Comparison of ENCODE assay signal across 8 cellular contexts in genomic region chr11:69918938-69919650, GRCh38.
A peak's percentile ranks its signal among the peaks of the same experiment; 100 is the strongest.
DNase-seq lines count a peak whose midpoint lies in the region; ATAC-seq and TF ChIP-seq lines count a peak whose summit lies in the region.

No MANE protein-coding gene starts in this region.

- H3K4me3 Mint-ChIP-seq in Calu3 (ENCODE audit: low read depth, unreplicated experiment) = no peak overlapping the region

- ATAC-seq in right cardiac atrium (peak; percentile 76), gastrocnemius medialis (peak; percentile 19 to 53), HG03439 (IDR thresholded peaks at IDR 0.05; ENCODE audit: unreplicated experiment) (no peak)

- BruUV-seq in Calu3 (replicated peaks; lab: Mats Ljungman, UMichigan) = no TSS peak

- in situ Hi-C loops in KBM-7 (cut with MboI; ENCODE audit: low pct_unique_long_range_greater_than_20kb, low sequenced_read_pairs) = loop anchor here (25.0 kb wide), 1 partner anchor 518 kb away; no protein-coding TSS in a partner anchor
- in situ Hi-C loops in gastrocnemius medialis (cut with MboI; ENCODE audit: low sequenced_read_pairs in 4 of 4) = loop anchor here in 2 of 4 donors (5.0 kb wide), 1 partner anchor 278 kb away; no protein-coding TSS in a partner anchor

- H3K27me3 ChIP-seq in right cardiac atrium (ENCODE audit: control insufficient read depth, insufficient read depth) (no peaks in the 10 kb centered on the region), gastrocnemius medialis (peaks cover 0 to 14% (median 0%) of the 10 kb centered on the region in 3 donors)

- WGBS in right cardiac atrium = 32% methylated on average over 32 of the region's 32 CpGs

- intact Hi-C loops in Calu3 (cut with micrococcal nuclease; ENCODE audit: unreplicated experiment) (no loop called here), right cardiac atrium (cut with DNase I) (loop anchor here (2.0 to 5.0 kb wide), 3 partner anchors 273 to 278 kb away; no protein-coding TSS in a partner anchor), gastrocnemius medialis (cut with DNase I; ENCODE audit: low total_unique reads) (loop anchor here (1.0 to 10.0 kb wide), 2 partner anchors 176 to 277 kb away; no protein-coding TSS in a partner anchor)

- H3K9me3 ChIP-seq in right cardiac atrium (ENCODE audit: control insufficient read depth, low read length) (no peaks in the 10 kb centered on the region), gastrocnemius medialis (no peaks in the 10 kb centered on the region)

- no peak for TF ChIP-seq POLR2A in gastrocnemius medialis (IDR thresholded peaks at IDR 0.05)

- TF ChIP-seq CTCF in Calu3 (IDR thresholded peaks at IDR 0.05; ENCODE audit: unreplicated experiment) (peak; percentile 96), gastrocnemius medialis (IDR thresholded peaks at IDR 0.05 in 4 of 5, conservative IDR thresholded peaks at IDR 0.05 in 1 of 5) (peak; percentile 77 to 91 (median 84))

- DNase-seq in Calu3 = peak; percentile 92
- peak; percentile 73 for DNase-seq in KBM-7
- DNase-seq in T-helper 1 cell = peak; percentile 30 to 60 (median 51)
- peak; percentile 41 for DNase-seq in amniotic epithelial cell (ENCODE audit: low read depth)
- peak; percentile 87 to 94 (median 94) for DNase-seq in right cardiac atrium
- DNase-seq in gastrocnemius medialis = peak; percentile 21 to 33
- no peak for DNase-seq in NCI-H146 (lab: John Stamatoyannopoulos, UW)

- H3K4me1 ChIP-seq in right cardiac atrium (ENCODE audit: control insufficient read depth, insufficient read depth, low read length) = no peaks in the 10 kb centered on the region
- peaks cover 11 to 16% of the 10 kb centered on the region in 2 donors for H3K4me1 ChIP-seq in gastrocnemius medialis

- no peaks in the 10 kb centered on the region for H3K36me3 ChIP-seq in gastrocnemius medialis

- no peaks in the 10 kb centered on the region for H3K9me3 Mint-ChIP-seq in Calu3 (ENCODE audit: low read depth, unreplicated experiment)

- H3K27ac Mint-ChIP-seq in Calu3 (ENCODE audit: unreplicated experiment) = peak overlapping the region; percentile 14

- CTCF ChIA-PET in Calu3 (lab: Charles Lee) = interaction anchor here (0.8 to 1.1 kb wide), 3 partner anchors 74 to 277 kb away, joined by 3 to 5 read pairs (median 3); no protein-coding TSS in a partner anchor

- peaks cover 32% of the 10 kb centered on the region for H3K4me1 Mint-ChIP-seq in Calu3 (ENCODE audit: low read depth, unreplicated experiment)

- H3K27me3 Mint-ChIP-seq in Calu3 (ENCODE audit: unreplicated experiment) = peaks cover 27% of the 10 kb centered on the region

- H3K36me3 Mint-ChIP-seq in Calu3 (ENCODE audit: insufficient read depth, unreplicated experiment) = peaks cover 19% of the 10 kb centered on the region

- H3K27ac ChIP-seq in right cardiac atrium (ENCODE audit: low read length) (no peak overlapping the region), gastrocnemius medialis (peak overlapping the region; percentile 46 to 65 (median 62))

- H3K4me3 ChIP-seq in right cardiac atrium (ENCODE audit: low read length) (no peak overlapping the region), gastrocnemius medialis (no peak overlapping the region)
